In the genomic region with DNA sequence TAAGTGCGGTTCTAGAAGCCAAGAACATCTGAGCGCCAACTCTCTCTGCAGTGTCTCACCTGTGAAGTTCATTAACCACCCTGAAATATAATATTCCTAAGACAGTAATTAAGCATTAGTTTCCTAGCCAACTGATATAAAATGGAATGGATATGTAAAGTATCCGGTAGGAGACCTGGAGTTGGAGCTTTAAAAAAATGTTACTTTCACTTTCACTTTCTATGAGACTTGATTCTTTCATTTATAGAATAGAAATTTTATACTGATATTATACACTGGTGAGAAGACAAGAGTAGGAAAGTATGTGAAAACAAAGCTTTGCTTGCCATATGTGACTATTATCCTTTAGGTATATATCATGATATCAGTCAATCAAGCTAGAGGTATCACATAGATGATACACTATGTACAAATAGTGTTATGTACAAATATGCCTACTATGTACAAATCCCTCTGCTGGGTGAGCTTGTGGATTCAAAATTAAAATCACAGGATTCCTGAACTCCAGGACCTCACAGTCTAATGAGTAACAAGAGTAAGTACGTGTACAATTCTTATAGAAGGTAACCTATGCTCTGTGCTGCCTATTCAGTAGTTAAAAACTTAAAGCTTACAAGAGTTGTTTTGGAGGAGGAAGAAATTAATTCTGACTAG, we compare ENCODE assay signal across 17 cellular contexts.
DNase-seq lines count a peak whose midpoint lies in the region; ATAC-seq, FAIRE-seq and TF ChIP-seq lines count a peak whose summit lies in the region.
"Had no signal": no experiment of that assay in that cellular context is flagged by ENCODE, and none has a peak within 500 bp of the region (broad histone marks: within the 10 kb centered on the region; RNA-seq: fewer than 3 reads in every experiment).

No MANE protein-coding gene starts in this region.

- H3K9me3 ChIP-seq in left ventricle myocardium inferior (replicated peaks), result no peaks in the 10 kb centered on the region
- H3K9me3 ChIP-seq in Panc1 (ENCODE audit: control insufficient read depth, insufficient read depth, low read depth, low read length), result no peaks in the 10 kb centered on the region
- no peaks in the 10 kb centered on the region for H3K9me3 ChIP-seq in endothelial cell of umbilical vein (replicated peaks; ENCODE audit: control insufficient read depth, insufficient read depth, low read length)
- H3K9me3 ChIP-seq in skeletal muscle satellite cell (replicated peaks; ENCODE audit: low read length), result no peaks in the 10 kb centered on the region
- H3K9me3 ChIP-seq in esophagus muscularis mucosa, result peaks cover 0 to 4% (median 0%) of the 10 kb centered on the region in 4 donors
- H3K9me3 ChIP-seq: mucosa of descending colon, pancreas had no signal

- TF ChIP-seq CTCF in left ventricle myocardium inferior (IDR thresholded peaks at IDR 0.05; ENCODE audit: borderline replicate concordance) (no peak), Panc1 (IDR thresholded peaks at IDR 0.05) (no peak), endothelial cell of umbilical vein (IDR thresholded peaks at IDR 0.05; ENCODE audit: extremely low read depth in 1 of 2, insufficient read depth in 1 of 2, low read depth in 1 of 2, low read length in 2 of 2) (no peak), esophagus muscularis mucosa (IDR thresholded peaks at IDR 0.05) (no peak)

- H3K27me3 ChIP-seq in left ventricle myocardium inferior (ENCODE audit: low read depth) (no peaks in the 10 kb centered on the region), Panc1 (ENCODE audit: control insufficient read depth, insufficient read depth, low read length) (no peaks in the 10 kb centered on the region), endothelial cell of umbilical vein (ENCODE audit: control insufficient read depth in 2 of 2, insufficient read depth in 2 of 2, low read length in 2 of 2) (no peaks in the 10 kb centered on the region), skeletal muscle satellite cell (ENCODE audit: control insufficient read depth, insufficient read depth, low read length) (peaks cover 2% of the 10 kb centered on the region), esophagus muscularis mucosa (no peaks in the 10 kb centered on the region)
- H3K27me3 ChIP-seq: pancreas had no signal

- H3K36me3 ChIP-seq in left ventricle myocardium inferior (no peaks in the 10 kb centered on the region), Panc1 (ENCODE audit: control insufficient read depth, insufficient read depth, low read length) (no peaks in the 10 kb centered on the region), endothelial cell of umbilical vein (ENCODE audit: control insufficient read depth in 2 of 2, extremely low read depth in 1 of 2, insufficient read depth in 2 of 2, low read length in 2 of 2) (no peaks in the 10 kb centered on the region), skeletal muscle satellite cell (ENCODE audit: insufficient read depth, low read length) (no peaks in the 10 kb centered on the region), esophagus muscularis mucosa (no peaks in the 10 kb centered on the region)
- H3K36me3 ChIP-seq: pancreas had no signal

- POLR2A ChIA-PET in Panc1 (lab: Charles Lee) (no interaction called here), endothelial cell of umbilical vein (lab: Charles Lee) (no interaction called here)

- peak overlapping the region; percentile 40 for H2AFZ ChIP-seq in endothelial cell of umbilical vein (ENCODE audit: low read depth, low read length)

- ATAC-seq in left ventricle myocardium superior, result no peak
- peak; percentile 45; the same call in 1 of the 2 replicates for ATAC-seq in Panc1
- ATAC-seq: mucosa of descending colon, pancreas had no signal

- no peak for TF ChIP-seq POLR2A in endothelial cell of umbilical vein (IDR thresholded peaks at IDR 0.05; ENCODE audit: low read depth, low read length)
- no peak for TF ChIP-seq POLR2A in esophagus muscularis mucosa (IDR thresholded peaks at IDR 0.05; ENCODE audit: low read depth)

- H3K9me1 ChIP-seq in endothelial cell of umbilical vein (replicated peaks; ENCODE audit: control insufficient read depth, extremely low read depth, insufficient read depth, low read length), result no peaks in the 10 kb centered on the region

- peak overlapping the region; percentile 21 for H3K4me2 ChIP-seq in endothelial cell of umbilical vein (ENCODE audit: insufficient read depth, low read length)
- H3K4me2 ChIP-seq in skeletal muscle satellite cell (ENCODE audit: low read length), result peak overlapping the region; percentile 57

- H3K4me1 ChIP-seq in left ventricle myocardium inferior (peaks cover 4% of the 10 kb centered on the region), Panc1 (ENCODE audit: control insufficient read depth, insufficient read depth, low read length) (no peaks in the 10 kb centered on the region), endothelial cell of umbilical vein (ENCODE audit: control insufficient read depth, extremely low read depth, insufficient read depth, low read length) (peaks cover 4% of the 10 kb centered on the region), skeletal muscle satellite cell (ENCODE audit: control insufficient read depth, insufficient read depth, low read length) (no peaks in the 10 kb centered on the region), esophagus muscularis mucosa (no peaks in the 10 kb centered on the region)
- H3K4me1 ChIP-seq: pancreas had no signal

- in situ Hi-C loops in Panc1 (cut with HindIII; ENCODE audit: low pct_unique_long_range_greater_than_20kb, low sequenced_read_pairs), result no loop called here

- no peak overlapping the region for H3K9ac ChIP-seq in endothelial cell of umbilical vein (replicated peaks; ENCODE audit: extremely low read depth, insufficient read depth, low read length)
- no peak overlapping the region for H3K9ac ChIP-seq in skeletal muscle satellite cell (ENCODE audit: low read depth, low read length)

- BruUV-seq in Panc1 (replicated peaks; lab: Mats Ljungman, UMichigan), result no TSS peak
- BruUV-seq in endothelial cell of umbilical vein (replicated peaks; lab: Mats Ljungman, UMichigan), result no TSS peak

- H3K4me3 ChIP-seq in left ventricle myocardium inferior (peak overlapping the region; percentile 20), Panc1 (ENCODE audit: low read depth in 2 of 2, low read length in 2 of 2) (peak overlapping the region; percentile 7 to 23), endothelial cell of umbilical vein (replicated peaks in 1 of 3; ENCODE audit: insufficient read depth in 1 of 3, low read depth in 1 of 3, low read length in 3 of 3) (no peak overlapping the region), skeletal muscle satellite cell (ENCODE audit: low read length) (peak overlapping the region; percentile 5), esophagus muscularis mucosa (peak overlapping the region in 1 of 4 donors; percentile 6)
- H3K4me3 ChIP-seq: mucosa of descending colon, pancreas had no signal

- 95% methylated on average over 4 of the region's 4 CpGs for WGBS in esophagus muscularis mucosa

- H3K27ac ChIP-seq in left ventricle myocardium inferior (replicated peaks) (no peak overlapping the region), Panc1 (ENCODE audit: low read length) (no peak overlapping the region), endothelial cell of umbilical vein (ENCODE audit: insufficient read depth, low read depth, low read length) (no peak overlapping the region), esophagus muscularis mucosa (replicated peaks in 1 of 4) (no peak overlapping the region)
- H3K27ac ChIP-seq: HL-60, pancreas had no signal

- DNase-seq in left ventricle myocardium inferior, result no peak
- no peak for DNase-seq in left ventricle myocardium superior
- no peak for DNase-seq in Panc1 (ENCODE audit: low read depth, low spot score)
- no peak for DNase-seq in endothelial cell of umbilical vein (ENCODE audit: low read depth, low spot score)
- DNase-seq in midbrain (lab: John Stamatoyannopoulos, UW), result no peak
- no peak for DNase-seq in NCI-H187 (lab: John Stamatoyannopoulos, UW)
- DNase-seq in esophagus muscularis mucosa (ENCODE audit: extremely low spot score), result no peak
- DNase-seq: activated gamma-delta T cell treated with Interleukin-2 at 50 U/mL for 16 hours; DMS153; Karpas-422; mucosa of descending colon; NCI-H2081 treated with DMSO at 0.1 percent for 48 hours; pancreas; SHP77 treated with DMSO at 0.1 percent for 48 hours; stimulated activated CD4-positive, alpha-beta T cell treated with anti-CD3 and anti-CD28 coated beads, Interleukin-15, amount 100 ng/mL, for 24 hours had no signal

- no peaks in the 10 kb centered on the region for H3K79me2 ChIP-seq in endothelial cell of umbilical vein (ENCODE audit: control insufficient read depth, insufficient read depth, low read length)

- dilution Hi-C loops in endothelial cell of umbilical vein (cut with MboI; ENCODE audit: extremely low pct_ligation_motif_present, low sequenced_read_pairs), result no loop called here

- H4K20me1 ChIP-seq in endothelial cell of umbilical vein (replicated peaks; ENCODE audit: control insufficient read depth, extremely low read depth, insufficient read depth, low read length), result no peaks in the 10 kb centered on the region

- no peak for FAIRE-seq in endothelial cell of umbilical vein (lab: Jason Lieb, UNC)
- FAIRE-seq: pancreas had no signal

- CTCF ChIA-PET in Panc1 (lab: Charles Lee), result no interaction called here
- CTCF ChIA-PET in endothelial cell of umbilical vein (lab: Charles Lee), result interaction anchor here (1.2 kb wide), 1 partner anchor 11 kb away, joined by 4 read pairs; no protein-coding TSS in a partner anchor

- no peak for TF ChIP-seq EP300 in esophagus muscularis mucosa (IDR thresholded peaks at IDR 0.05)

- intact Hi-C loops in left ventricle myocardium inferior (cut with micrococcal nuclease) (no loop called here), left ventricle myocardium superior (cut with micrococcal nuclease) (no loop called here), Panc1 (cut with micrococcal nuclease; ENCODE audit: unreplicated experiment) (no loop called here), endothelial cell of umbilical vein (cut with micrococcal nuclease) (no loop called here), esophagus muscularis mucosa (cut with DNase I) (no loop called here)

TF ChIP-seq in endothelial cell of umbilical vein, 7 proteins besides CTCF, POLR2A, EP300 and RAD21:
- TF ChIP-seq GATA2 (IDR thresholded peaks at IDR 0.05; ENCODE audit: insufficient read depth, insufficient read length, low read depth, low read length) (no peak), MYC (IDR thresholded peaks at IDR 0.05; ENCODE audit: low read depth, low read length) (no peak), FOS (IDR thresholded peaks at IDR 0.05; ENCODE audit: borderline replicate concordance, insufficient read depth, low read length) (no peak), POLR2AphosphoS5 (IDR thresholded peaks at IDR 0.05; ENCODE audit: insufficient read depth, low read depth, low read length) (no peak), JUN (IDR thresholded peaks at IDR 0.05; ENCODE audit: borderline replicate concordance, insufficient read depth, insufficient read length, low read depth) (no peak), EZH2 (IDR thresholded peaks at IDR 0.05; ENCODE audit: borderline replicate concordance, low read depth, low read length, severe bottlenecking) (no peak)
- TF ChIP-seq, protein P1, sequence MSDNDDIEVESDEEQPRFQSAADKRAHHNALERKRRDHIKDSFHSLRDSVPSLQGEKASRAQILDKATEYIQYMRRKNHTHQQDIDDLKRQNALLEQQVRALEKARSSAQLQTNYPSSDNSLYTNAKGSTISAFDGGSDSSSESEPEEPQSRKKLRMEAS (IDR thresholded peaks at IDR 0.05; ENCODE audit: insufficient read depth, insufficient read length), result no peak

Comparison
In these comparisons a context has a peak if more than half of its experiments do, and no peak if none do; other contexts are left out.
1. H3K4me3 ChIP-seq: peak in left ventricle myocardium inferior (single experiment), Panc1 (2 of 2) and skeletal muscle satellite cell (single experiment); none in endothelial cell of umbilical vein (0 of 3).